Comparison of ENCODE assay signal across 29 cellular contexts in genomic region chr16:47004652-47005051, GRCh38.
"Had no signal": no experiment of that assay in that cellular context is flagged by ENCODE, and none has a peak within 500 bp of the region (broad histone marks: within the 10 kb centered on the region; RNA-seq: fewer than 3 reads in every experiment).

No MANE protein-coding gene starts in this region.

- H3K9me3 Mint-ChIP-seq: immature natural killer cell; neural crest cell; stimulated activated effector memory CD8-positive, alpha-beta T cell treated with anti-CD3 and anti-CD28 coated beads, Interleukin-12 subunit alpha, Interleukin-12 subunit beta, amount 100 ng/mL, for 72 hours; stimulated activated naive CD8-positive, alpha-beta T cell treated with anti-CD3 and anti-CD28 coated beads, Interleukin-15, Interleukin-2, amounts not matched to agents 100 ng/mL and 50 ng/mL, for 24 hours had no signal

- DNase-seq: hypothalamus; immature natural killer cell; kidney; left colon; left lung; lower lobe of right lung; mammary epithelial cell; mesenchymal stem cell; naive thymus-derived CD8-positive, alpha-beta T cell; nucleus accumbens; pancreas; posterior cingulate gyrus; retina; right cardiac atrium; sigmoid colon; small intestine; spleen; stimulated activated CD4-positive, alpha-beta T cell treated with anti-CD3 and anti-CD28 coated beads, Interleukin-4, amount 100 ng/mL, for 24 hours; stimulated activated naive CD4-positive, alpha-beta T cell; tibial artery; trophoblast cell; upper lobe of right lung had no signal

- H3K36me3 ChIP-seq: left lung, lower lobe of right lung, pancreas, prostate gland, sigmoid colon, spleen, suprapubic skin, thoracic aorta, tibial artery, upper lobe of right lung had no signal

- H3K27me3 Mint-ChIP-seq: naive thymus-derived CD8-positive, alpha-beta T cell; stimulated activated naive CD8-positive, alpha-beta T cell treated with anti-CD3 and anti-CD28 coated beads, Interleukin-15, Interleukin-2, amounts not matched to agents 100 ng/mL and 50 ng/mL, for 24 hours had no signal

- H3K4me1 Mint-ChIP-seq: immature natural killer cell; nephron; neural crest cell; stimulated activated effector memory CD8-positive, alpha-beta T cell treated with anti-CD3 and anti-CD28 coated beads, Interleukin-12 subunit alpha, Interleukin-12 subunit beta, amount 100 ng/mL, for 72 hours had no signal

- H3K4me3 Mint-ChIP-seq: immature natural killer cell; naive thymus-derived CD8-positive, alpha-beta T cell; nephron; neural crest cell; stimulated activated effector memory CD8-positive, alpha-beta T cell treated with anti-CD3 and anti-CD28 coated beads, Interleukin-12 subunit alpha, Interleukin-12 subunit beta, amount 100 ng/mL, for 72 hours; stimulated activated naive CD8-positive, alpha-beta T cell treated with anti-CD3 and anti-CD28 coated beads, Interleukin-15, Interleukin-2, amounts not matched to agents 100 ng/mL and 50 ng/mL, for 24 hours had no signal

- H3K27ac Mint-ChIP-seq: immature natural killer cell; nephron; stimulated activated effector memory CD8-positive, alpha-beta T cell treated with anti-CD3 and anti-CD28 coated beads, Interleukin-12 subunit alpha, Interleukin-12 subunit beta, amount 100 ng/mL, for 72 hours; stimulated activated naive CD8-positive, alpha-beta T cell treated with anti-CD3 and anti-CD28 coated beads, Interleukin-15, Interleukin-2, amounts not matched to agents 100 ng/mL and 50 ng/mL, for 24 hours had no signal

- H3K36me3 Mint-ChIP-seq: immature natural killer cell; naive thymus-derived CD8-positive, alpha-beta T cell; stimulated activated effector memory CD8-positive, alpha-beta T cell treated with anti-CD3 and anti-CD28 coated beads, Interleukin-12 subunit alpha, Interleukin-12 subunit beta, amount 100 ng/mL, for 72 hours had no signal

- H3K4me3 ChIP-seq: left lung, lower lobe of right lung, pancreas, prostate gland, sigmoid colon, spleen, suprapubic skin, thoracic aorta, tibial artery, upper lobe of right lung had no signal

- H3K27me3 ChIP-seq: left lung, pancreas, sigmoid colon, spleen, suprapubic skin, tibial artery, upper lobe of right lung had no signal

- ATAC-seq: left colon; left lung; lower lobe of right lung; naive thymus-derived CD8-positive, alpha-beta T cell; pancreas; right cardiac atrium; stimulated activated effector memory CD8-positive, alpha-beta T cell treated with anti-CD3 and anti-CD28 coated beads, Interleukin-12 subunit alpha, Interleukin-12 subunit beta, amount 100 ng/mL, for 72 hours; upper lobe of right lung had no signal

- H3K4me1 ChIP-seq: left lung, lower lobe of right lung, pancreas, prostate gland, sigmoid colon, spleen, suprapubic skin, tibial artery, upper lobe of right lung had no signal

- H3K27ac ChIP-seq: left lung, lower lobe of right lung, pancreas, prostate gland, sigmoid colon, spleen, suprapubic skin, thoracic aorta, tibial artery, upper lobe of right lung had no signal

- H3K9me3 ChIP-seq: left lung, lower lobe of right lung, pancreas, prostate gland, sigmoid colon, suprapubic skin, thoracic aorta, tibial artery, upper lobe of right lung had no signal
